In genomic region chr21:33205476-33205875, GRCh38 we compare ENCODE assay signal across 12 cellular contexts. TPM values are rescaled to one million over a fixed set of nuclear protein-coding genes. Genes with fewer than 3 reads are reported as not detected.
A peak's percentile ranks its signal among the peaks of the same experiment; 100 is the strongest.
DNase-seq lines count a peak whose midpoint lies in the region; ATAC-seq, FAIRE-seq and TF ChIP-seq lines count a peak whose summit lies in the region.
"Had no signal": no experiment of that assay in that cellular context is flagged by ENCODE, and none has a peak within 500 bp of the region (broad histone marks: within the 10 kb centered on the region; RNA-seq: fewer than 3 reads in every experiment).

No MANE protein-coding gene starts in this region.

- no peak overlapping the region for H3K4me2 ChIP-seq in A549

- H3K36me3 Mint-ChIP-seq in activated naive CD8-positive, alpha-beta T cell treated with anti-CD3 and anti-CD28 coated beads, Interleukin-2, amount 50 U/mL, for 24 hours (ENCODE audit: low read depth), result no peaks in the 10 kb centered on the region

- no peaks in the 10 kb centered on the region for H3K36me3 ChIP-seq in H7 (replicated peaks; ENCODE audit: control insufficient read depth, insufficient read depth, low read length)

- TF ChIP-seq RAD21 in A549 (conservative IDR thresholded peaks at IDR 0.05 in 1 of 2, IDR thresholded peaks at IDR 0.05 in 1 of 2), result no peak

- peak overlapping the region; percentile 61 for H3K27ac Mint-ChIP-seq in activated naive CD8-positive, alpha-beta T cell treated with anti-CD3 and anti-CD28 coated beads, Interleukin-2, amount 50 U/mL, for 24 hours

- DNase-seq in A549 (ENCODE audit: low read depth in 1 of 2, low spot score in 1 of 2) (peak in 1 of 2 experiments; percentile 35), GM10266 (ENCODE audit: extremely low spot score) (no peak), NOMO-1 treated with DMSO at 0.1 percent for 48 hours (lab: John Stamatoyannopoulos, UW; ENCODE audit: unreplicated experiment) (peak; percentile 84), H7 (no peak), globus pallidus (ENCODE audit: low spot score) (no peak), RCC 7860 (ENCODE audit: low spot score) (no peak)
- DNase-seq in activated naive CD8-positive, alpha-beta T cell treated with anti-CD3 and anti-CD28 coated beads, Interleukin-2, amount 50 U/mL, for 24 hours, result no peak
- DNase-seq in stimulated activated CD4-positive, alpha-beta T cell treated with anti-CD3 and anti-CD28 coated beads, Interleukin-4, amount 100 ng/mL, for 1 hour, result no peak
- DNase-seq: NCI-H510A, occipital lobe, T1000 had no signal

- H3K27me3 Mint-ChIP-seq in activated naive CD8-positive, alpha-beta T cell treated with anti-CD3 and anti-CD28 coated beads, Interleukin-2, amount 50 U/mL, for 24 hours, result no peaks in the 10 kb centered on the region

- POLR2A ChIA-PET in A549 (lab: Yijun Ruan, JAX), result no interaction called here

- CTCF ChIA-PET in A549 (lab: Yijun Ruan, JAX), result interaction anchor here (0.7 kb wide), 1 partner anchor 156 kb away, joined by 4 read pairs; no protein-coding TSS in a partner anchor

- H3K9me3 Mint-ChIP-seq in activated naive CD8-positive, alpha-beta T cell treated with anti-CD3 and anti-CD28 coated beads, Interleukin-2, amount 50 U/mL, for 24 hours, result peaks cover 10% of the 10 kb centered on the region

- WGBS in A549 (ENCODE audit: missing lambda C conversion rate), result 97% methylated on average over 5 of the region's 5 CpGs

- H3K27me3 ChIP-seq in H7 (ENCODE audit: control insufficient read depth, insufficient read depth, low read length), result no peaks in the 10 kb centered on the region

- H3K27ac ChIP-seq in A549, result peak overlapping the region; percentile 82 to 91; a peak in 5 of 6 replicates

- H3K4me3 ChIP-seq in A549, result no peak overlapping the region
- H3K4me3 ChIP-seq in H7 (ENCODE audit: insufficient read depth, low read depth, low read length), result no peak overlapping the region

- no peak for TF ChIP-seq CTCF in A549 (IDR thresholded peaks at IDR 0.05)
- TF ChIP-seq CTCF in GM10266 (IDR thresholded peaks at IDR 0.05; ENCODE audit: control insufficient read depth, insufficient read depth, low read depth, missing control alignments), result peak; percentile 7

- no peak for TF ChIP-seq POLR2A in A549 (IDR thresholded peaks at IDR 0.05; ENCODE audit: low read length)

- peaks cover 18% of the 10 kb centered on the region; the same call in 2 of the 3 replicates for H3K9me3 ChIP-seq in A549

- ATAC-seq in A549, result no peak
- ATAC-seq in activated naive CD8-positive, alpha-beta T cell treated with anti-CD3 and anti-CD28 coated beads, Interleukin-2, amount 50 U/mL, for 24 hours, result no peak

- no peak for TF ChIP-seq EP300 in A549 (IDR thresholded peaks at IDR 0.05)

- H3K4me1 ChIP-seq in A549, result peaks cover 31% of the 10 kb centered on the region

- peak overlapping the region; percentile 8 for H3K4me3 Mint-ChIP-seq in activated naive CD8-positive, alpha-beta T cell treated with anti-CD3 and anti-CD28 coated beads, Interleukin-2, amount 50 U/mL, for 24 hours

- no peak for FAIRE-seq in A549 (lab: Jason Lieb, UNC)
- FAIRE-seq in RCC 7860 (lab: Jason Lieb, UNC), result no peak
- FAIRE-seq: endothelial cell of umbilical vein had no signal

- H3K4me1 Mint-ChIP-seq in activated naive CD8-positive, alpha-beta T cell treated with anti-CD3 and anti-CD28 coated beads, Interleukin-2, amount 50 U/mL, for 24 hours, result peaks cover 53% of the 10 kb centered on the region

TF ChIP-seq in A549, 52 proteins besides CTCF, POLR2A, EP300 and RAD21:
- TF ChIP-seq JUN (IDR thresholded peaks at IDR 0.05) (no peak), NR3C1 (IDR thresholded peaks at IDR 0.05) (no peak), NFE2L2 (conservative IDR thresholded peaks at IDR 0.05; ENCODE audit: low read length) (no peak), RNF2 (IDR thresholded peaks at IDR 0.05; ENCODE audit: borderline replicate concordance, low read depth) (no peak), EHMT2 (IDR thresholded peaks at IDR 0.05; ENCODE audit: low read depth) (no peak), HEYL (CRISPR knock-in tag; IDR thresholded peaks at IDR 0.05) (no peak), KDM5A (IDR thresholded peaks at IDR 0.05) (no peak), MYC (IDR thresholded peaks at IDR 0.05; ENCODE audit: borderline replicate concordance, low read length) (no peak), RCOR1 (IDR thresholded peaks at IDR 0.05; ENCODE audit: low read depth, low read length) (no peak), FOSL2 (IDR thresholded peaks at IDR 0.05) (no peak), FOSL2 (CRISPR knock-in tag; IDR thresholded peaks at IDR 0.05) (no peak), RFX5 (IDR thresholded peaks at IDR 0.05) (no peak)
- TF ChIP-seq, protein P1, sequence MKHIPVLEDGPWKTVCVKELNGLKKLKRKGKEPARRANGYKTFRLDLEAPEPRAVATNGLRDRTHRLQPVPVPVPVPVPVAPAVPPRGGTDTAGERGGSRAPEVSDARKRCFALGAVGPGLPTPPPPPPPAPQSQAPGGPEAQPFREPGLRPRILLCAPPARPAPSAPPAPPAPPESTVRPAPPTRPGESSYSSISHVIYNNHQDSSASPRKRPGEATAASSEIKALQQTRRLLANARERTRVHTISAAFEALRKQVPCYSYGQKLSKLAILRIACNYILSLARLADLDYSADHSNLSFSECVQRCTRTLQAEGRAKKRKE (CRISPR knock-in tag; IDR thresholded peaks at IDR 0.05; ENCODE audit: low read depth), result no peak

RNA-seq across cellular contexts. Expression of gene IFNAR2, which starts 24.3 kb away (rescaled TPM):
- 39.6 and 40.5 TPM in 2 replicates for polyA plus RNA-seq in A549 (2011; rRNA removed)
- 9.5 and 11.6 TPM in 2 replicates for polyA plus RNA-seq in A549 (2012; cell fraction: cytosol; rRNA removed)
- 3.8 and 6.9 TPM in 2 replicates for polyA plus RNA-seq in A549 (2012; cell fraction: nucleus; rRNA removed)
- 9.6 to 11.2 TPM (median 10.1 TPM) in 3 replicates for polyA plus RNA-seq in A549 (2017; fragmentation: RNase III; extraction: RNeasy Plus Mini Kit Qiagen cat#74134 plus additional on column Dnase treatment)
- 14.2 and 14.9 TPM in 2 replicates for polyA minus RNA-seq in A549 (2011; rRNA and poly(A)+ RNA removed)
- total RNA-seq in H7 (2014; rRNA removed; shearing (Covaris generic)), result 2.8 and 3.6 TPM in 2 replicates
